ENCODE assay signal across 3 cellular contexts in genomic region chr3:112399064-112399463, GRCh38.
TF ChIP-seq lines count a peak whose summit lies in the region.

No MANE protein-coding gene starts in this region.

TF ChIP-seq in GM12878, 131 proteins besides CTCF, POLR2A, EP300 and RAD21 (continued from another document and continues in another):
- TF ChIP-seq BCL3 (IDR thresholded peaks at IDR 0.05; ENCODE audit: borderline replicate concordance, insufficient read depth, low read depth, low read length, poor library complexity, severe bottlenecking): no peak
- no peak for TF ChIP-seq ZBTB11 (CRISPR knock-in tag; IDR thresholded peaks at IDR 0.05)
- TF ChIP-seq E2F8 (IDR thresholded peaks at IDR 0.05; ENCODE audit: low read depth, partially characterized antibody): no peak
- no peak for TF ChIP-seq CREB1 (IDR thresholded peaks at IDR 0.05; ENCODE audit: low read depth)
- no peak for TF ChIP-seq HCFC1 (IDR thresholded peaks at IDR 0.05; ENCODE audit: low read length)
- no peak for TF ChIP-seq PAX8 (IDR thresholded peaks at IDR 0.05)
- no peak for TF ChIP-seq PAX5 (IDR thresholded peaks at IDR 0.05; ENCODE audit: borderline replicate concordance, low read depth, low read length)

TF ChIP-seq in neural cell, 6 proteins besides CTCF, POLR2A, EP300 and RAD21 (continued from another document):
- no peak for TF ChIP-seq EZH2 (IDR thresholded peaks at IDR 0.05; ENCODE audit: borderline replicate concordance, insufficient read depth, low read length, poor library complexity, severe bottlenecking)

TF ChIP-seq in HepG2, 621 proteins besides CTCF, POLR2A, EP300 and RAD21 (continued from another document):
- TF ChIP-seq NONO (IDR thresholded peaks at IDR 0.05) (no peak), NONO (CRISPR knock-in tag; conservative IDR thresholded peaks at IDR 0.05) (no peak), HOMEZ (CRISPR knock-in tag; IDR thresholded peaks at IDR 0.05; ENCODE audit: low read depth) (no peak), RBAK (CRISPR knock-in tag; IDR thresholded peaks at IDR 0.05) (no peak), ZFP36 (IDR thresholded peaks at IDR 0.05; ENCODE audit: borderline replicate concordance, low read depth, low read length, partially characterized antibody) (no peak), DR1 (CRISPR knock-in tag; IDR thresholded peaks at IDR 0.05) (no peak), IRF2 (CRISPR knock-in tag; IDR thresholded peaks at IDR 0.05) (no peak), ZNF747 (CRISPR knock-in tag; IDR thresholded peaks at IDR 0.05; ENCODE audit: borderline replicate concordance) (no peak)
